8 cellular contexts compared by ENCODE assay signal in genomic region chr1:52928083-52928404, GRCh38. TPM values are rescaled to one million over a fixed set of nuclear protein-coding genes. Genes with fewer than 3 reads are reported as not detected.
A peak's percentile ranks its signal among the peaks of the same experiment; 100 is the strongest.
DNase-seq lines count a peak whose midpoint lies in the region; ATAC-seq and TF ChIP-seq lines count a peak whose summit lies in the region.

No MANE protein-coding gene starts in this region.

- H2AFZ ChIP-seq in DND-41 (ENCODE audit: low read depth, low read length) (peak overlapping the region; percentile 85), PC-3 (ENCODE audit: low read length) (peak overlapping the region; percentile 97), neural progenitor cell (replicated peaks) (peak overlapping the region; percentile 99)

- peaks cover 2% of the 10 kb centered on the region for H3K36me3 Mint-ChIP-seq in neural progenitor cell

- H3K36me3 ChIP-seq in DND-41 (ENCODE audit: insufficient read depth, low read length) (no peaks in the 10 kb centered on the region), PC-3 (ENCODE audit: low read depth, low read length) (no peaks in the 10 kb centered on the region), neural progenitor cell (no peaks in the 10 kb centered on the region)

- H3K9me3 ChIP-seq in DND-41 (ENCODE audit: insufficient read depth, low read length, severe bottlenecking) (no peaks in the 10 kb centered on the region), PC-3 (ENCODE audit: low read length) (no peaks in the 10 kb centered on the region), neural progenitor cell (ENCODE audit: low read depth) (no peaks in the 10 kb centered on the region)

- H3K27me3 ChIP-seq in DND-41 (ENCODE audit: insufficient read depth, low read length, poor library complexity) (peaks cover 3% of the 10 kb centered on the region), PC-3 (ENCODE audit: low read length) (no peaks in the 10 kb centered on the region), neural progenitor cell (peaks cover 72% of the 10 kb centered on the region)

- DNase-seq in DND-41, result no peak
- DNase-seq in PC-3, result no peak
- DNase-seq in neural progenitor cell (ENCODE audit: low spot score), result no peak
- DNase-seq in NCI-H146 (lab: John Stamatoyannopoulos, UW), result no peak
- DNase-seq in NCI-H146 treated with DMSO at 0.1 percent for 48 hours (lab: John Stamatoyannopoulos, UW; ENCODE audit: unreplicated experiment), result no peak
- no peak for DNase-seq in DMS153 (lab: John Stamatoyannopoulos, UW)

- H3K4me1 Mint-ChIP-seq in neural progenitor cell, result peaks cover 11% of the 10 kb centered on the region

- ATAC-seq in DND-41 (ENCODE audit: insufficient read depth, low read depth), result 0 out of 3 replicates have a peak, but pooled peaks have one; percentile 10
- ATAC-seq in PC-3, result peak; percentile 37
- peak; percentile 49 for ATAC-seq in esophagus mucosa
- ATAC-seq in GM18907 (IDR thresholded peaks at IDR 0.05; ENCODE audit: unreplicated experiment), result no peak

- H3K9me3 Mint-ChIP-seq in neural progenitor cell, result no peaks in the 10 kb centered on the region

- H3K27ac Mint-ChIP-seq in neural progenitor cell, result no peak overlapping the region

- H3K4me3 ChIP-seq in DND-41 (ENCODE audit: low read depth in 1 of 2, low read length in 2 of 2), result peak overlapping the region; percentile 52 to 76; a peak in 3 of 4 replicates
- peak overlapping the region; percentile 85 for H3K4me3 ChIP-seq in PC-3 (ENCODE audit: low read length)
- H3K4me3 ChIP-seq in neural progenitor cell, result peak overlapping the region; percentile 60

- no peaks in the 10 kb centered on the region for H3K79me2 ChIP-seq in DND-41 (ENCODE audit: insufficient read depth, low read length)
- H3K79me2 ChIP-seq in PC-3 (ENCODE audit: low read length), result peaks cover 19% of the 10 kb centered on the region
- no peaks in the 10 kb centered on the region for H3K79me2 ChIP-seq in neural progenitor cell (ENCODE audit: low read depth)

- CTCF ChIA-PET in PC-3 (lab: Charles Lee), result no interaction called here

- peaks cover 14% of the 10 kb centered on the region for H3K27me3 Mint-ChIP-seq in neural progenitor cell (ENCODE audit: insufficient read depth, low read depth)

- intact Hi-C loops in PC-3 (cut with micrococcal nuclease), result loop anchor here (10.0 kb wide), 2 partner anchors 103 to 177 kb away; no protein-coding TSS in a partner anchor

- BruUV-seq in PC-3 (replicated peaks; lab: Mats Ljungman, UMichigan), result no TSS peak

- H3K4me1 ChIP-seq in DND-41 (ENCODE audit: insufficient read depth, low read length) (peaks cover 13% of the 10 kb centered on the region), PC-3 (ENCODE audit: insufficient read depth, low read length) (peaks cover 13% of the 10 kb centered on the region; the same call in 1 of the 2 replicates), neural progenitor cell (peaks cover 3% of the 10 kb centered on the region)

- TF ChIP-seq CTCF in DND-41 (IDR thresholded peaks at IDR 0.05; ENCODE audit: borderline replicate concordance, extremely low read depth, low read length, poor library complexity, severe bottlenecking) (no peak), PC-3 (conservative IDR thresholded peaks at IDR 0.05; ENCODE audit: low read depth, low read length) (no peak), neural progenitor cell (IDR thresholded peaks at IDR 0.05) (no peak)

- peak overlapping the region; percentile 73 for H3K9ac ChIP-seq in DND-41 (ENCODE audit: low read depth, low read length)
- peak overlapping the region; percentile 84 for H3K9ac ChIP-seq in PC-3 (ENCODE audit: low read length)
- peak overlapping the region; percentile 22 for H3K9ac ChIP-seq in neural progenitor cell

- no peaks in the 10 kb centered on the region for H3F3A ChIP-seq in PC-3 (ENCODE audit: low read length, unreplicated experiment)
- peaks cover 4% of the 10 kb centered on the region for H3F3A ChIP-seq in neural progenitor cell (ENCODE audit: low read depth)

- POLR2A ChIA-PET in PC-3 (lab: Charles Lee; ENCODE audit: unreplicated experiment), result no interaction called here

- H3K9me2 ChIP-seq in PC-3 (replicated peaks; ENCODE audit: low read length), result no peaks in the 10 kb centered on the region

- peak overlapping the region; percentile 88 for H3K4me3 Mint-ChIP-seq in neural progenitor cell

- no peaks in the 10 kb centered on the region for H4K20me1 ChIP-seq in DND-41 (ENCODE audit: insufficient read depth, low read length)
- no peaks in the 10 kb centered on the region for H4K20me1 ChIP-seq in PC-3 (ENCODE audit: low read length)
- H4K20me1 ChIP-seq in neural progenitor cell (ENCODE audit: low read depth), result no peaks in the 10 kb centered on the region

- H3K4me2 ChIP-seq in DND-41 (ENCODE audit: insufficient read depth, low read length) (peak overlapping the region; percentile 86), PC-3 (ENCODE audit: low read length) (peak overlapping the region; percentile 91), neural progenitor cell (peak overlapping the region; percentile 96)

- no peak overlapping the region for H3K27ac ChIP-seq in DND-41 (ENCODE audit: low read length)
- no peak overlapping the region for H3K27ac ChIP-seq in PC-3 (ENCODE audit: low read length)
- H3K27ac ChIP-seq in neural progenitor cell, result no peak overlapping the region

RNA-seq across cellular contexts. Expression of gene SCP2, which starts 1.0 kb away (rescaled TPM):
- total RNA-seq in PC-3 (2014; rRNA removed), result 97.5 and 106 TPM in 2 replicates
- 84.7 TPM for total RNA-seq in esophagus mucosa
- 71.1 and 101 TPM in 2 replicates for total RNA-seq in neural progenitor cell (ENCODE audit: low replicate concordance)

RNA-seq across cellular contexts. Expression of gene ECHDC2, which starts 6.5 kb away (rescaled TPM):
- total RNA-seq in PC-3 (2014; rRNA removed) (112 and 124 TPM in 2 replicates), esophagus mucosa (92.5 TPM), neural progenitor cell (ENCODE audit: low replicate concordance) (7.6 and 10.7 TPM in 2 replicates)

Comparison
In these comparisons a context has a peak if more than half of its experiments do, and no peak if none do; other contexts are left out.
1. H3K9ac ChIP-seq: peak in every context shown above with its lines; median percentile 84 in PC-3; 73 in DND-41; 22 in neural progenitor cell.